ENCODE assay signal across 11 cellular contexts in genomic region chr3:49776101-49776500, GRCh38. TPM values are rescaled to one million over a fixed set of nuclear protein-coding genes. Genes with fewer than 3 reads are reported as not detected.
"Had no signal": no experiment of that assay in that cellular context is flagged by ENCODE, and none has a peak within 500 bp of the region (broad histone marks: within the 10 kb centered on the region; RNA-seq: fewer than 3 reads in every experiment).

No MANE protein-coding gene starts in this region.

RNA-seq across cellular contexts. Expression of gene CDHR4, which starts 23.6 kb away (rescaled TPM):
- total RNA-seq: heart right ventricle, kidney epithelial cell, left lobe of liver, left ventricle myocardium inferior, left ventricle myocardium superior, liver, lung microvascular endothelial cell, mononuclear cell had no signal
- polyA plus RNA-seq: immature natural killer cell, keratinocyte, liver, mammary epithelial cell had no signal

RNA-seq across cellular contexts. Expression of gene INKA1, which starts 27.0 kb away (rescaled TPM):
- total RNA-seq: kidney epithelial cell had no signal
